11 cellular contexts compared by ENCODE assay signal in the genomic region with DNA sequence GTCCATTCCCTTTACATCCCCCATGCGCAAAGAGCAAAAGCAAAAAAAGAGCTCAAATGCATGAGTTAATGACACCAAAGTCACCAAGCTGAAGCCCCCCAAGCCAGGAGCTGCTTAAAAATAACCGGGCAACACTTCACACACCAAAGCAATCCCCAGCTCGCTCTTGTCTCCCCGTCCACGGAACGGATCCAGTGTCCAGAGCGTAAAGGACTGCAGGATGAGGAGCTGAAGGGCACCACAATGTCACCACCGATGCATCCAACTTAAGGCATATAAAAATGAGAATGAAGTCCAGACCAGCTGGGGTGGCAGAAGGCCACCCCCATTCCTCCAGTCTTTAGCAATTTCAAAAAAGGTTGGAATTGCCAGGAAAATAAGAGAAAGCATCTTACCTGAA. TPM values are rescaled to one million over a fixed set of nuclear protein-coding genes. Genes with fewer than 3 reads are reported as not detected.
A peak's percentile ranks its signal among the peaks of the same experiment; 100 is the strongest.
DNase-seq lines count a peak whose midpoint lies in the region; ATAC-seq and TF ChIP-seq lines count a peak whose summit lies in the region.
"Had no signal": no experiment of that assay in that cellular context is flagged by ENCODE, and none has a peak within 500 bp of the region (broad histone marks: within the 10 kb centered on the region; RNA-seq: fewer than 3 reads in every experiment).

No MANE protein-coding gene starts in this region.

- H3K23ac ChIP-seq in H9 (ENCODE audit: insufficient read length, low read depth, low read length): no peak overlapping the region

- H2BK20ac ChIP-seq in H9 (ENCODE audit: low read depth, low read length, poor library complexity, severe bottlenecking): no peak overlapping the region

- no peak overlapping the region for H2AFZ ChIP-seq in H9 (ENCODE audit: low read length)

- H3K36me3 ChIP-seq in adipocyte (ENCODE audit: control insufficient read depth, insufficient read depth, low read length, severe bottlenecking): peaks cover 33% of the 10 kb centered on the region
- H3K36me3 ChIP-seq in left lung: peaks cover 2 to 63% of the 10 kb centered on the region in 2 donors
- H3K36me3 ChIP-seq in stomach: peaks cover 8 to 44% (median 16%) of the 10 kb centered on the region in 4 donors

- TF ChIP-seq EP300 in stomach (IDR thresholded peaks at IDR 0.05): no peak

- no peak for TF ChIP-seq POLR2A in stomach (IDR thresholded peaks at IDR 0.05)

- no peaks in the 10 kb centered on the region for H3K27me3 Mint-ChIP-seq in T-helper 1 cell treated with Interleukin-12 subunit alpha and Interleukin-12 subunit beta and Interleukin-4 antibody, amounts not matched to agents 30 μg/mL and 1 μg/mL, for 36 hours (ENCODE audit: low read depth)
- no peaks in the 10 kb centered on the region for H3K27me3 Mint-ChIP-seq in H9 (ENCODE audit: low read depth)

- H3K18ac ChIP-seq in H9 (ENCODE audit: insufficient read length, low read depth, low read length): no peak overlapping the region

- ATAC-seq in left lung (no peak), HG02938 (IDR thresholded peaks at IDR 0.05; ENCODE audit: unreplicated experiment) (no peak)

- H3K9ac ChIP-seq in adipocyte (ENCODE audit: low read length) (no peak overlapping the region), H9 (ENCODE audit: extremely low read depth, insufficient read length, low read length) (no peak overlapping the region)

- H2BK15ac ChIP-seq in H9 (ENCODE audit: low read depth, low read length): no peak overlapping the region

- no peak overlapping the region for H4K8ac ChIP-seq in H9 (replicated peaks; ENCODE audit: insufficient read length, low read depth, low read length)

- H3K23me2 ChIP-seq in H9 (ENCODE audit: insufficient read length, low read depth, low read length, poor library complexity, severe bottlenecking): no peaks in the 10 kb centered on the region

- H3K4me1 Mint-ChIP-seq in T-helper 1 cell treated with Interleukin-12 subunit alpha and Interleukin-12 subunit beta and Interleukin-4 antibody, amounts not matched to agents 30 μg/mL and 1 μg/mL, for 36 hours (ENCODE audit: low read depth): peaks cover 95% of the 10 kb centered on the region
- H3K4me1 Mint-ChIP-seq in H9: peaks cover 94 to 98% of the 10 kb centered on the region in 2 experiments

- H4K20me1 ChIP-seq in H9 (ENCODE audit: control insufficient read depth, insufficient read depth, insufficient read length): no peaks in the 10 kb centered on the region

- no peak overlapping the region; the same call in 1 of the 2 replicates for H3K14ac ChIP-seq in H9 (ENCODE audit: insufficient read depth, low read length)

- no peak overlapping the region for H4K5ac ChIP-seq in H9 (ENCODE audit: insufficient read length, low read depth, low read length)

- H3K27me3 ChIP-seq in adipocyte (replicated peaks; ENCODE audit: control insufficient read depth, insufficient read depth, low read length) (no peaks in the 10 kb centered on the region), left lung (no peaks in the 10 kb centered on the region), stomach (no peaks in the 10 kb centered on the region), H9 (ENCODE audit: insufficient read depth, low read length) (no peaks in the 10 kb centered on the region)

- no peak overlapping the region for H3T11ph ChIP-seq in H9 (ENCODE audit: low read length)

- H3K4me1 ChIP-seq in adipocyte (ENCODE audit: control insufficient read depth, insufficient read depth, low read length) (peaks cover 90% of the 10 kb centered on the region), left lung (peaks cover 90 to 100% of the 10 kb centered on the region in 2 donors), stomach (peaks cover 96 to 100% (median 98%) of the 10 kb centered on the region in 4 donors), H9 (ENCODE audit: insufficient read depth, low read length) (peaks cover 12% of the 10 kb centered on the region; the same call in 1 of the 2 replicates)

- H3K4me3 Mint-ChIP-seq in T-helper 1 cell treated with Interleukin-12 subunit alpha and Interleukin-12 subunit beta and Interleukin-4 antibody, amounts not matched to agents 30 μg/mL and 1 μg/mL, for 36 hours: peak overlapping the region; percentile 80
- peak overlapping the region in 1 of 2 experiments; percentile 28; a peak in 2 of 5 replicates for H3K4me3 Mint-ChIP-seq in H9

- H3K79me2 ChIP-seq in H9 (ENCODE audit: insufficient read depth, low read length): peaks cover 91% of the 10 kb centered on the region

- peaks cover 70% of the 10 kb centered on the region for H3K36me3 Mint-ChIP-seq in T-helper 1 cell treated with Interleukin-12 subunit alpha and Interleukin-12 subunit beta and Interleukin-4 antibody, amounts not matched to agents 30 μg/mL and 1 μg/mL, for 36 hours (ENCODE audit: low read depth)
- peaks cover 37 to 86% (median 48%) of the 10 kb centered on the region in 3 experiments for H3K36me3 Mint-ChIP-seq in H9 (ENCODE audit: insufficient read depth in 1 of 3, low read depth in 3 of 3)

- no peak overlapping the region for H4K91ac ChIP-seq in H9 (ENCODE audit: insufficient read length, low read depth, low read length)

- H2BK120ac ChIP-seq in H9 (ENCODE audit: low read depth, low read length, poor library complexity, severe bottlenecking): no peak overlapping the region

- H2BK5ac ChIP-seq in H9 (ENCODE audit: insufficient read length, low read length): no peak overlapping the region

- peak overlapping the region; percentile 57 for H3K27ac Mint-ChIP-seq in T-helper 1 cell treated with Interleukin-12 subunit alpha and Interleukin-12 subunit beta and Interleukin-4 antibody, amounts not matched to agents 30 μg/mL and 1 μg/mL, for 36 hours
- H3K27ac Mint-ChIP-seq in H9: peak overlapping the region in 1 of 3 experiments; percentile 88; a peak in 1 of 7 replicates

- TF ChIP-seq CTCF in left lung (IDR thresholded peaks at IDR 0.05): no peak
- TF ChIP-seq CTCF in stomach (IDR thresholded peaks at IDR 0.05): no peak
- TF ChIP-seq CTCF in H9 (conservative IDR thresholded peaks at IDR 0.05): no peak

- H3K4me2 ChIP-seq in H9 (ENCODE audit: insufficient read depth, insufficient read length, low read length): no peak overlapping the region

- 68 to 86% (median 77%) methylated on average over 8 of the region's 8 CpGs for WGBS in stomach, 5 donors
- WGBS in H9 (ENCODE audit: extremely low coverage, insufficient read length, low lambda C conversion rate): no CpG with 5 or more reads among the region's 8 CpGs

- H3K27ac ChIP-seq in left lung (peak overlapping the region; percentile 72 to 97), stomach (peak overlapping the region in 4 of 5 donors; percentile 76 to 100 (median 98)), H9 (ENCODE audit: insufficient read length, low read depth, low read length) (no peak overlapping the region)

- peak overlapping the region; percentile 12 for H3K4me3 ChIP-seq in adipocyte (ENCODE audit: low read length)
- H3K4me3 ChIP-seq in left lung: peak overlapping the region in 1 of 2 donors; percentile 21
- peak overlapping the region in 1 of 4 donors; percentile 11 for H3K4me3 ChIP-seq in stomach

- no peak overlapping the region for H3K56ac ChIP-seq in H9 (ENCODE audit: insufficient read length, low read depth, low read length)

- intact Hi-C loops in left lung (cut with DNase I): loop anchor here in 1 of 2 donors (10.0 kb wide), 2 partner anchors 157 to 257 kb away; no protein-coding TSS in a partner anchor
- intact Hi-C loops in stomach (cut with DNase I; ENCODE audit: low total_unique reads): no loop called here

- no peak overlapping the region for H2AK5ac ChIP-seq in H9 (ENCODE audit: insufficient read length, low read length)

- no peaks in the 10 kb centered on the region for H3K9me3 Mint-ChIP-seq in T-helper 1 cell treated with Interleukin-12 subunit alpha and Interleukin-12 subunit beta and Interleukin-4 antibody, amounts not matched to agents 30 μg/mL and 1 μg/mL, for 36 hours
- H3K9me3 Mint-ChIP-seq in H9: no peaks in the 10 kb centered on the region

- peaks cover 6% of the 10 kb centered on the region for H3K79me1 ChIP-seq in H9 (ENCODE audit: insufficient read depth, low read depth, low read length, poor library complexity, severe bottlenecking)

- no peak for DNase-seq in T-helper 1 cell
- no peak for DNase-seq in adipocyte (ENCODE audit: low read depth)
- no peak for DNase-seq in left lung
- DNase-seq in stomach: no peak
- no peak for DNase-seq in H9
- DNase-seq in NCI-H226: no peak
- DNase-seq: 8988T; effector memory CD4-positive, alpha-beta T cell; midbrain had no signal

- no peak overlapping the region for H2BK12ac ChIP-seq in H9 (ENCODE audit: insufficient read length, low read depth, low read length)

- H3K9me3 ChIP-seq in adipocyte (ENCODE audit: control insufficient read depth, low read length) (no peaks in the 10 kb centered on the region), left lung (no peaks in the 10 kb centered on the region), stomach (no peaks in the 10 kb centered on the region), H9 (ENCODE audit: control insufficient read depth, low read depth, low read length) (no peaks in the 10 kb centered on the region)

- no peak overlapping the region for H3K4ac ChIP-seq in H9 (ENCODE audit: low read depth, low read length)

RNA-seq across cellular contexts. Expression of gene SMAD7, which starts 8.7 kb away (rescaled TPM):
- total RNA-seq in left lung (10 to 100 TPM; 43.3 to 46.3 TPM), stomach (100 to 1,000 TPM in 1 of 5 donors, 10 to 100 TPM in 3, 1 to 10 TPM in 1; 7.0 to 123 (median 29.3) TPM), H9 (2021) (27.7 and 29.4 TPM in 2 replicates)
- polyA plus RNA-seq in stomach: 10 to 100 TPM in 1 of 3 donors, 1 to 10 TPM in 2; 4.5 to 10.1 (median 9.9) TPM
